10 cellular contexts compared by ENCODE assay signal in the genomic region with DNA sequence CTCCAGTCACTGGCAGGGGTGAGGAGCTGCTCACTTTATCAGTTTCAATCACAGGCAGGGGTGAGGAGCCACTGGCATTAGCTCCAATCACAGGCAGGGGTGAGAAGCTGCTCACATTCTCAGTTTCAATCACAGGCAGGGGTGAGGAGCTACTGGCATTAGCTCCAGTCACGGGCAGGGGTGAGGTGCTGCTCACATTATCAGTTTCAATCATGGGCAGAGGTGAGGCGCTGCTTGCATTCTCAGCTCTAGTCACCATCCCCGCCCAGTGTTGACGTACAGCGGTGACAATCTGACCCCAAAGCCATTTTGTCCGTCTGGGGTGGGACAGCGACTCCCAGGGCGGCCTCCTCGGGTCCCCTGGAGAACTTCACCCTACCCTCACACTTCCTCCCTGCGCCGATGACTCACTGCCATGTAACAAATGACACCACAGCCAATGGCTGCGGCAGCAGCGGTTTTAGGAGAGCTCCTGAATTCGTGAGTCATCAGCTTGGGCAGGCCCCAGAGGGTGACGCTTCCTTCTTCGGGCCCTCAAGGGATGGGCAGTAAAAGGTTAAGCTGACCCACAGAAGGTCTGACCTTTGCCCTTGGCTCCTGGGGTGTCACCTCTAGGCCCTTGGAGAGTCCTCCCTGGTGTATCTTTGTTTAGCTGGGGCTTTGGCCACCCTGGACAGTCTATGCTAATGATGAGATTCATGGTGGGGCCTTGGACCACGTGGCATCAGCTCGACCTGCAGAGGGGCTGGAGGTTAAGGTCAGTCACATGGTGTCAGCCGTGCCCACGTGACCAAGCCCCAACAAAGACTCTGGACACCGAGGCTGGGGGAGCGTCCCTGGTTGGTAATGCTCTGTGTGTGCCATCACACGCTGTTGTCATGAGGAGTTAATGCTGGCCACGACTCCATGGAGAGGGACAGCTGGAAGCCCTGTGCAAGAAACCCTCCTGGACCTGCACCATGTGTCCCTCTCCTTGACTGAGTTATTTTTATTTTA.
DNase-seq lines count a peak whose midpoint lies in the region; ATAC-seq and FAIRE-seq lines count a peak whose summit lies in the region.
"Had no signal": no experiment of that assay in that cellular context is flagged by ENCODE, and none has a peak within 500 bp of the region (broad histone marks: within the 10 kb centered on the region; RNA-seq: fewer than 3 reads in every experiment).

No MANE protein-coding gene starts in this region.

- ATAC-seq in left lobe of liver: peak; percentile 44
- no peak for ATAC-seq in HG03439 (IDR thresholded peaks at IDR 0.05; ENCODE audit: unreplicated experiment)

- FAIRE-seq in HTR-8/SVneo (lab: Jason Lieb, UNC): peak; percentile 82

- DNase-seq in Daoy (ENCODE audit: low read depth): peak; percentile 97
- DNase-seq in HTR-8/SVneo (ENCODE audit: insufficient read length, low spot score): peak; percentile 87
- peak; percentile 47 for DNase-seq in T1000 (lab: John Stamatoyannopoulos, UW)
- peak; percentile 58 for DNase-seq in left lobe of liver (ENCODE audit: low spot score)
- no peak for DNase-seq in Ammon's horn (ENCODE audit: low spot score)
- DNase-seq in putamen (ENCODE audit: low spot score): no peak
- no peak for DNase-seq in activated CD8-positive, alpha-beta memory T cell treated with anti-CD3 and anti-CD28 coated beads, Interleukin-2, amount 50 U/mL, for 4 hours
- DNase-seq: activated CD4-positive, CD25-positive, alpha-beta regulatory T cell; NCI-H82 had no signal

Comparison
In these comparisons a context has a peak if more than half of its experiments do, and no peak if none do; other contexts are left out.
1. DNase-seq: peak in Daoy (single experiment), HTR-8/SVneo (single experiment), T1000 (single experiment) and left lobe of liver (single experiment); none in Ammon's horn (single experiment), putamen (single experiment) and activated CD8-positive, alpha-beta memory T cell treated with anti-CD3 and anti-CD28 coated beads, Interleukin-2, amount 50 U/mL, for 4 hours (single experiment).